1 cellular context compared by ENCODE assay signal in genomic region chr1:210400043-210400840, GRCh38.
TF ChIP-seq lines count a peak whose summit lies in the region.

No MANE protein-coding gene starts in this region.

TF ChIP-seq in H1, 55 proteins besides CTCF, POLR2A, EP300 and RAD21 (continued from another document):
- TF ChIP-seq MAX (IDR thresholded peaks at IDR 0.05), result no peak
- no peak for TF ChIP-seq POU5F1 (IDR thresholded peaks at IDR 0.05; ENCODE audit: low read depth, low read length)
- TF ChIP-seq SAP30 (IDR thresholded peaks at IDR 0.05; ENCODE audit: insufficient read depth, insufficient replicate concordance, low read length), result no peak
- no peak for TF ChIP-seq SIX5 (IDR thresholded peaks at IDR 0.05; ENCODE audit: low read depth, low read length)
- TF ChIP-seq, protein P1, sequence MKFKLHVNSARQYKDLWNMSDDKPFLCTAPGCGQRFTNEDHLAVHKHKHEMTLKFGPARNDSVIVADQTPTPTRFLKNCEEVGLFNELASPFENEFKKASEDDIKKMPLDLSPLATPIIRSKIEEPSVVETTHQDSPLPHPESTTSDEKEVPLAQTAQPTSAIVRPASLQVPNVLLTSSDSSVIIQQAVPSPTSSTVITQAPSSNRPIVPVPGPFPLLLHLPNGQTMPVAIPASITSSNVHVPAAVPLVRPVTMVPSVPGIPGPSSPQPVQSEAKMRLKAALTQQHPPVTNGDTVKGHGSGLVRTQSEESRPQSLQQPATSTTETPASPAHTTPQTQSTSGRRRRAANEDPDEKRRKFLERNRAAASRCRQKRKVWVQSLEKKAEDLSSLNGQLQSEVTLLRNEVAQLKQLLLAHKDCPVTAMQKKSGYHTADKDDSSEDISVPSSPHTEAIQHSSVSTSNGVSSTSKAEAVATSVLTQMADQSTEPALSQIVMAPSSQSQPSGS (IDR thresholded peaks at IDR 0.05; ENCODE audit: low read length), result no peak
- no peak for TF ChIP-seq EZH2 (IDR thresholded peaks at IDR 0.05; ENCODE audit: low read depth, low read length, severe bottlenecking)
